ENCODE assay signal across 13 cellular contexts in the genomic region with DNA sequence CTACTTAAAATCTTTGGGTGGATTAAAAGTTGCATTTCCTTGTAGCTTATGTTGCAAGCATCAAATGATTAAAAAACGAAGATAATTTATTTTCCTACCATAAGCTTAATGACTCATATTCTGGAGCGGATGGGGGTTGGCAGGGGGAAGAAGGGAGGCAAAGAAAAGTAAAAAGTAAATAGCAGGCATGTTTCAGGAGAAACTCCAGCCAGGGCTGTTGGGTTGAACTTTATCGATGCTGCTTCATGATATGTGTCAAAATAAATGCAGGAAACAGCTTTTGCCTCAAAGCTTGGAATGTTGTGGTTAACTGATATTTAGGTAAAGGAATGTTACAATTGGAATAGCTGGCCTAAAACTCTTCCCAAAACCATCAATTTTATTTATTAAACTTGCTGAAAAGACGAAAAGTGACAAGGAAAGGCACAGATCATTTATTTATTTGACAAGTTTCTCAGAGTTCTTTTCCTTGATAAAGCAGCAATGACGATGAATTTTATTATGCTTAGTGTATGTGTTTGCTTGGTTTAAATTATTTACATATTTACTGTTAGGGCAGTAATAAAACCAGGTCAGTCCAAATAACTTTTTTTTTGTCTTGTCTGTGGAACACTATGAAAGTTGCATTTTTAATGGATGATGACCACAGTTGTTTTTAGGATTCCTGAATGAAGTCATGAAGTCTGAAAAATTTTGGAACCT.
A peak's percentile ranks its signal among the peaks of the same experiment; 100 is the strongest.
DNase-seq lines count a peak whose midpoint lies in the region; ATAC-seq, FAIRE-seq and TF ChIP-seq lines count a peak whose summit lies in the region.
"Had no signal": no experiment of that assay in that cellular context is flagged by ENCODE, and none has a peak within 500 bp of the region (broad histone marks: within the 10 kb centered on the region; RNA-seq: fewer than 3 reads in every experiment).

No MANE protein-coding gene starts in this region.

- 4% methylated on average over 5 of the region's 5 CpGs for WGBS in A549 (ENCODE audit: missing lambda C conversion rate)
- 43 to 76% methylated on average over 5 of the region's 5 CpGs for WGBS in lung, 2 donors

- H3K4me1 Mint-ChIP-seq in chondrocyte (ENCODE audit: low read depth): peaks cover 60% of the 10 kb centered on the region
- peaks cover 12% of the 10 kb centered on the region for H3K4me1 Mint-ChIP-seq in activated CD8-positive, alpha-beta memory T cell treated with anti-CD3 and anti-CD28 coated beads, Interleukin-2, amount 10 ng/mL, durations not matched to agents 7 days and 5 days

- H3K36me3 Mint-ChIP-seq in chondrocyte (ENCODE audit: low read depth): peaks cover 3% of the 10 kb centered on the region
- peaks cover 2% of the 10 kb centered on the region for H3K36me3 Mint-ChIP-seq in activated CD8-positive, alpha-beta memory T cell treated with anti-CD3 and anti-CD28 coated beads, Interleukin-2, amount 10 ng/mL, durations not matched to agents 7 days and 5 days

- H3K27me3 ChIP-seq in lung (ENCODE audit: control insufficient read depth, insufficient read depth): no peaks in the 10 kb centered on the region
- no peaks in the 10 kb centered on the region for H3K27me3 ChIP-seq in Peyer's patch

- H3K4me3 ChIP-seq in A549 (no peak overlapping the region), lung (no peak overlapping the region), Peyer's patch (no peak overlapping the region)

- FAIRE-seq in A549 (lab: Jason Lieb, UNC) (peak; percentile 70), HTR-8/SVneo (lab: Jason Lieb, UNC) (peak; percentile 64)
- FAIRE-seq: GM12891 had no signal

- CTCF ChIA-PET in A549 (lab: Yijun Ruan, JAX): interaction anchor here (1.0 to 1.3 kb wide), 3 partner anchors 81 to 253 kb away, joined by 3 read pairs; no protein-coding TSS in a partner anchor
- CTCF ChIA-PET in activated CD8-positive, alpha-beta memory T cell treated with anti-CD3 and anti-CD28 coated beads, Interleukin-2, amount 10 ng/mL, durations not matched to agents 7 days and 5 days (lab: Charles Lee): no interaction called here

- H3K4me1 ChIP-seq in A549 (peaks cover 57% of the 10 kb centered on the region), lung (ENCODE audit: control insufficient read depth in 2 of 2, insufficient read depth in 2 of 2, low read length in 2 of 2) (peaks cover 0 to 6% of the 10 kb centered on the region in 2 donors), Peyer's patch (no peaks in the 10 kb centered on the region)

- peaks cover 3% of the 10 kb centered on the region for H3K9me3 Mint-ChIP-seq in chondrocyte (ENCODE audit: low read depth)
- no peaks in the 10 kb centered on the region for H3K9me3 Mint-ChIP-seq in activated CD8-positive, alpha-beta memory T cell treated with anti-CD3 and anti-CD28 coated beads, Interleukin-2, amount 10 ng/mL, durations not matched to agents 7 days and 5 days (ENCODE audit: low read depth)

- TF ChIP-seq CTCF in A549 (IDR thresholded peaks at IDR 0.05) (no peak), chondrocyte (IDR thresholded peaks at IDR 0.05) (no peak), lung (IDR thresholded peaks at IDR 0.05; ENCODE audit: control extremely low read depth, extremely low read depth) (no peak), Peyer's patch (IDR thresholded peaks at IDR 0.05) (no peak)

- H3K9me3 ChIP-seq in A549 (peaks cover 8% of the 10 kb centered on the region; the same call in 1 of the 3 replicates), lung (ENCODE audit: control insufficient read depth in 2 of 2, insufficient read depth in 1 of 2, low read length in 1 of 2) (no peaks in the 10 kb centered on the region), Peyer's patch (no peaks in the 10 kb centered on the region)

- TF ChIP-seq RAD21 in A549 (conservative IDR thresholded peaks at IDR 0.05 in 1 of 2, IDR thresholded peaks at IDR 0.05 in 1 of 2): peak; percentile 18 to 36; a peak in 2 of 5 replicates

- ATAC-seq in A549: peak in 1 of 2 experiments; percentile 71; a peak in 3 of 6 replicates
- peak; percentile 30 for ATAC-seq in lung (ENCODE audit: insufficient read depth, low FRiP score)
- ATAC-seq in activated CD8-positive, alpha-beta memory T cell treated with anti-CD3 and anti-CD28 coated beads, Interleukin-2, amount 10 ng/mL, durations not matched to agents 7 days and 5 days: no peak
- no peak for ATAC-seq in HG03135 (IDR thresholded peaks at IDR 0.05; ENCODE audit: unreplicated experiment)
- ATAC-seq: left ventricle myocardium superior had no signal

- TF ChIP-seq EP300 in A549 (IDR thresholded peaks at IDR 0.05): peak; percentile 20 to 55; a peak in 1 of 5 replicates

- no peaks in the 10 kb centered on the region for H3K27me3 Mint-ChIP-seq in chondrocyte (ENCODE audit: low read depth)
- peaks cover 17% of the 10 kb centered on the region for H3K27me3 Mint-ChIP-seq in activated CD8-positive, alpha-beta memory T cell treated with anti-CD3 and anti-CD28 coated beads, Interleukin-2, amount 10 ng/mL, durations not matched to agents 7 days and 5 days
- H3K27me3 Mint-ChIP-seq: progenitor cell of endocrine pancreas had no signal

- POLR2A ChIA-PET in A549 (lab: Yijun Ruan, JAX): interaction anchor here (1.0 to 1.3 kb wide), 2 partner anchors 9 to 36 kb away, joined by 3 read pairs; no protein-coding TSS in a partner anchor

- H3K36me3 ChIP-seq in lung (ENCODE audit: control insufficient read depth in 2 of 2, insufficient read depth in 2 of 2, low read length in 2 of 2) (no peaks in the 10 kb centered on the region), Peyer's patch (no peaks in the 10 kb centered on the region)

- DNase-seq in A549 (ENCODE audit: low read depth in 1 of 2, low spot score in 1 of 2) (peak in 1 of 2 experiments; percentile 73), HTR-8/SVneo (ENCODE audit: insufficient read length, low spot score) (peak; percentile 49), chondrocyte (ENCODE audit: low spot score) (no peak), lung (ENCODE audit: low spot score) (no peak), Peyer's patch (no peak), NCI-H446 treated with DMSO at 0.1 percent for 48 hours (lab: John Stamatoyannopoulos, UW) (no peak)
- DNase-seq in activated CD8-positive, alpha-beta memory T cell treated with anti-CD3 and anti-CD28 coated beads, Interleukin-2, amount 10 ng/mL, durations not matched to agents 7 days and 5 days: no peak
- DNase-seq: activated effector memory CD4-positive, alpha-beta T cell treated with anti-CD3 and anti-CD28 coated beads, Interleukin-2, amount 50 U/mL, for 16 hours; left ventricle myocardium superior had no signal

- H3K27ac Mint-ChIP-seq in chondrocyte (ENCODE audit: unreplicated experiment): peak overlapping the region; percentile 88
- no peak overlapping the region for H3K27ac Mint-ChIP-seq in activated CD8-positive, alpha-beta memory T cell treated with anti-CD3 and anti-CD28 coated beads, Interleukin-2, amount 10 ng/mL, durations not matched to agents 7 days and 5 days
- H3K27ac Mint-ChIP-seq: progenitor cell of endocrine pancreas had no signal

- peak overlapping the region; percentile 3 for H3K4me3 Mint-ChIP-seq in chondrocyte (ENCODE audit: unreplicated experiment)
- H3K4me3 Mint-ChIP-seq in activated CD8-positive, alpha-beta memory T cell treated with anti-CD3 and anti-CD28 coated beads, Interleukin-2, amount 10 ng/mL, durations not matched to agents 7 days and 5 days: no peak overlapping the region

- peak overlapping the region; percentile 71 to 79 for H3K27ac ChIP-seq in A549
- no peak overlapping the region for H3K27ac ChIP-seq in lung (ENCODE audit: low read depth in 1 of 2, low read length in 1 of 2)
- H3K27ac ChIP-seq in Peyer's patch: no peak overlapping the region
- H3K27ac ChIP-seq: C4-2B had no signal

- H3K4me2 ChIP-seq in A549: peak overlapping the region; percentile 80

- no peak for TF ChIP-seq POLR2A in A549 (IDR thresholded peaks at IDR 0.05; ENCODE audit: low read length)
- TF ChIP-seq POLR2A in Peyer's patch (IDR thresholded peaks at IDR 0.05): no peak

TF ChIP-seq in A549, 52 proteins besides CTCF, POLR2A, EP300 and RAD21:
- TF ChIP-seq MAZ (IDR thresholded peaks at IDR 0.05; ENCODE audit: borderline replicate concordance, low read depth, low read length) (no peak), CEBPB (IDR thresholded peaks at IDR 0.05) (peak; percentile 11 to 61; a peak in 3 of 4 replicates), ESRRA (IDR thresholded peaks at IDR 0.05; ENCODE audit: borderline replicate concordance, low read length) (no peak), NFE2L2 (conservative IDR thresholded peaks at IDR 0.05; ENCODE audit: low read length) (no peak), JUNB (IDR thresholded peaks at IDR 0.05) (peak; percentile 59; the same call in 1 of the 2 replicates), FOSL2 (IDR thresholded peaks at IDR 0.05) (peak; percentile 63), FOSL2 (CRISPR knock-in tag; IDR thresholded peaks at IDR 0.05) (peak; percentile 78), SREBF2 (IDR thresholded peaks at IDR 0.05) (no peak), GATA3 (IDR thresholded peaks at IDR 0.05; ENCODE audit: borderline replicate concordance) (peak; percentile 76; the same call in 1 of the 2 replicates), RNF2 (IDR thresholded peaks at IDR 0.05; ENCODE audit: borderline replicate concordance, low read depth) (no peak), MAFK (IDR thresholded peaks at IDR 0.05; ENCODE audit: partially characterized antibody) (peak; percentile 38), JUN (IDR thresholded peaks at IDR 0.05) (peak in 1 of 2 experiments; percentile 36; a peak in 1 of 5 replicates), SMC3 (IDR thresholded peaks at IDR 0.05) (no peak; the same call in none of the 3 replicates)
- TF ChIP-seq, protein P1, sequence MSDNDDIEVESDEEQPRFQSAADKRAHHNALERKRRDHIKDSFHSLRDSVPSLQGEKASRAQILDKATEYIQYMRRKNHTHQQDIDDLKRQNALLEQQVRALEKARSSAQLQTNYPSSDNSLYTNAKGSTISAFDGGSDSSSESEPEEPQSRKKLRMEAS (IDR thresholded peaks at IDR 0.05): peak; percentile 36; the same call in 1 of the 2 replicates
- TF ChIP-seq, protein P2, sequence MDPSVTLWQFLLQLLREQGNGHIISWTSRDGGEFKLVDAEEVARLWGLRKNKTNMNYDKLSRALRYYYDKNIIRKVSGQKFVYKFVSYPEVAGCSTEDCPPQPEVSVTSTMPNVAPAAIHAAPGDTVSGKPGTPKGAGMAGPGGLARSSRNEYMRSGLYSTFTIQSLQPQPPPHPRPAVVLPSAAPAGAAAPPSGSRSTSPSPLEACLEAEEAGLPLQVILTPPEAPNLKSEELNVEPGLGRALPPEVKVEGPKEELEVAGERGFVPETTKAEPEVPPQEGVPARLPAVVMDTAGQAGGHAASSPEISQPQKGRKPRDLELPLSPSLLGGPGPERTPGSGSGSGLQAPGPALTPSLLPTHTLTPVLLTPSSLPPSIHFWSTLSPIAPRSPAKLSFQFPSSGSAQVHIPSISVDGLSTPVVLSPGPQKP (IDR thresholded peaks at IDR 0.05; ENCODE audit: low read depth, low read length): no peak
TF ChIP-seq in A549: peak in this region for 7.

Comparison
In these comparisons a context has a peak if more than half of its experiments do, and no peak if none do; other contexts are left out.
1. H3K27ac ChIP-seq: peak in A549 (2 of 2); none in lung (0 of 2) and Peyer's patch (0 of 4).